In the genomic region with DNA sequence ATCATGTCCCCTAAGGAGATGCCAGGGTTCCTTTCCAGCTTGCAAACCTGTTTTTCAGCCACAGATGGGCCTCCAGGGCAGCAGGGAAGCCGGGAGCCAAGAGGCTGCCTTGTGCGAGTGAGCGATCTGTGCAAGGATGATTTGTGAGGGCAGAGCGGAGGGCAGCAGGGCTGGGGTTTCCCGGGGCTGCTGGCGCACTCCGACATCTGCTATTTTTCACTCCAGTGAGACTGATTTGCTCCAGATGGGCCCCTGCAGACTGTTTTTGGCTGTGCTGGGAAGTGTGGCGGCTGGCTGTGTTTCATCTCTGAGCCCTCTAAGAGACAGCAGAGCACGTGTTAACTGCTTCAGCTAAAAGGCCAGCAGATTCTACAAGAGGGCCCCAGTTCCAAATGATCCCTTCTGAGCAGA, we compare ENCODE assay signal across 11 cellular contexts.
DNase-seq lines count a peak whose midpoint lies in the region; ATAC-seq and TF ChIP-seq lines count a peak whose summit lies in the region.
"Had no signal": no experiment of that assay in that cellular context is flagged by ENCODE, and none has a peak within 500 bp of the region (broad histone marks: within the 10 kb centered on the region; RNA-seq: fewer than 3 reads in every experiment).

No MANE protein-coding gene starts in this region.

- WGBS in lung, 2 donors, result 30 to 36% methylated on average over 9 of the region's 9 CpGs
- 47 to 56% methylated on average over 6 to 9 of the region's 9 CpGs for WGBS in testis, 2 donors

- intact Hi-C loops in testis (cut with DNase I; ENCODE audit: low total_unique reads), result no loop called here

- no peak for ATAC-seq in lung (ENCODE audit: insufficient read depth, low FRiP score)
- ATAC-seq in activated CD8-positive, alpha-beta T cell treated with anti-CD3 and anti-CD28 coated beads, Interleukin-2, amount 10 ng/mL, durations not matched to agents 7 days and 5 days, result no peak

- no peak overlapping the region for H3K4me3 Mint-ChIP-seq in activated CD8-positive, alpha-beta T cell treated with anti-CD3 and anti-CD28 coated beads, Interleukin-2, amount 10 ng/mL, durations not matched to agents 7 days and 5 days

- no peak for TF ChIP-seq POLR2A in testis (IDR thresholded peaks at IDR 0.05)

- H3K27me3 ChIP-seq in lung (ENCODE audit: control insufficient read depth, insufficient read depth) (no peaks in the 10 kb centered on the region), testis (no peaks in the 10 kb centered on the region)
- H3K27me3 ChIP-seq: SJSA1 had no signal

- no peak overlapping the region for H3K27ac ChIP-seq in lung (ENCODE audit: low read depth in 1 of 2, low read length in 1 of 2)
- no peak overlapping the region for H3K27ac ChIP-seq in testis
- H3K27ac ChIP-seq: heart right ventricle, SJSA1 had no signal

- no peak overlapping the region for H3K27ac Mint-ChIP-seq in activated CD8-positive, alpha-beta T cell treated with anti-CD3 and anti-CD28 coated beads, Interleukin-2, amount 10 ng/mL, durations not matched to agents 7 days and 5 days

- H3K36me3 Mint-ChIP-seq in activated CD8-positive, alpha-beta T cell treated with anti-CD3 and anti-CD28 coated beads, Interleukin-2, amount 10 ng/mL, durations not matched to agents 7 days and 5 days (ENCODE audit: low read depth), result no peaks in the 10 kb centered on the region

- H3K36me3 ChIP-seq in lung (ENCODE audit: control insufficient read depth in 2 of 2, insufficient read depth in 2 of 2, low read length in 2 of 2) (no peaks in the 10 kb centered on the region), testis (ENCODE audit: low read depth, missing control alignments) (no peaks in the 10 kb centered on the region)
- H3K36me3 ChIP-seq: heart right ventricle, SJSA1 had no signal

- peaks cover 0 to 11% of the 10 kb centered on the region in 2 donors for H3K9me3 ChIP-seq in lung (ENCODE audit: control insufficient read depth in 2 of 2, insufficient read depth in 1 of 2, low read length in 1 of 2)
- H3K9me3 ChIP-seq in testis, result no peaks in the 10 kb centered on the region
- H3K9me3 ChIP-seq: SJSA1 had no signal

- no peaks in the 10 kb centered on the region for H3K9me3 Mint-ChIP-seq in activated CD8-positive, alpha-beta T cell treated with anti-CD3 and anti-CD28 coated beads, Interleukin-2, amount 10 ng/mL, durations not matched to agents 7 days and 5 days (ENCODE audit: insufficient read depth)

- TF ChIP-seq CTCF in astrocyte of the cerebellum (IDR thresholded peaks at IDR 0.05; ENCODE audit: low read depth, low read length, missing control alignments), result no peak
- no peak for TF ChIP-seq CTCF in lung (IDR thresholded peaks at IDR 0.05; ENCODE audit: control extremely low read depth, extremely low read depth)
- no peak for TF ChIP-seq CTCF in testis (IDR thresholded peaks at IDR 0.05)

- H3K4me1 Mint-ChIP-seq in activated CD8-positive, alpha-beta T cell treated with anti-CD3 and anti-CD28 coated beads, Interleukin-2, amount 10 ng/mL, durations not matched to agents 7 days and 5 days (ENCODE audit: low read depth), result no peaks in the 10 kb centered on the region

- no peak overlapping the region for H3K4me3 ChIP-seq in astrocyte of the cerebellum (ENCODE audit: low read depth, low read length)
- no peak overlapping the region for H3K4me3 ChIP-seq in lung
- H3K4me3 ChIP-seq in testis, result no peak overlapping the region
- H3K4me3 ChIP-seq: heart right ventricle, SJSA1 had no signal

- POLR2A ChIA-PET in activated CD8-positive, alpha-beta T cell treated with anti-CD3 and anti-CD28 coated beads, Interleukin-2, amount 10 ng/mL, durations not matched to agents 7 days and 5 days (lab: Charles Lee), result no interaction called here

- CTCF ChIA-PET in activated CD8-positive, alpha-beta T cell treated with anti-CD3 and anti-CD28 coated beads, Interleukin-2, amount 10 ng/mL, durations not matched to agents 7 days and 5 days (lab: Charles Lee), result no interaction called here

- DNase-seq in NCI-H2171 treated with DMSO at 0.1 percent for 48 hours (lab: John Stamatoyannopoulos, UW) (peak; percentile 100), astrocyte of the cerebellum (ENCODE audit: low read depth) (peak; percentile 8), lung (ENCODE audit: low spot score) (peak; percentile 35), testis (peak; percentile 38), NK-92 (lab: John Stamatoyannopoulos, UW; ENCODE audit: unreplicated experiment) (no peak)
- DNase-seq in activated CD8-positive, alpha-beta T cell treated with anti-CD3 and anti-CD28 coated beads, Interleukin-2, amount 10 ng/mL, durations not matched to agents 7 days and 5 days, result no peak
- no peak for DNase-seq in stimulated activated CD4-positive, alpha-beta T cell treated with anti-CD3 and anti-CD28 coated beads, Interleukin-2, amount 100 ng/mL, for 24 hours
- DNase-seq: activated T-cell treated with anti-CD3 and anti-CD28 coated beads for 4 hours, heart right ventricle, NCI-H526 had no signal

- H3K27me3 Mint-ChIP-seq in activated CD8-positive, alpha-beta T cell treated with anti-CD3 and anti-CD28 coated beads, Interleukin-2, amount 10 ng/mL, durations not matched to agents 7 days and 5 days (ENCODE audit: low read depth), result no peaks in the 10 kb centered on the region

- in situ Hi-C loops in astrocyte of the cerebellum (cut with HindIII; ENCODE audit: low sequenced_read_pairs), result no loop called here

- H3K4me1 ChIP-seq in lung (ENCODE audit: control insufficient read depth in 2 of 2, insufficient read depth in 2 of 2, low read length in 2 of 2), result no peaks in the 10 kb centered on the region
- H3K4me1 ChIP-seq in testis, result no peaks in the 10 kb centered on the region
- H3K4me1 ChIP-seq: SJSA1 had no signal

Comparison
In these comparisons a context has a peak if more than half of its experiments do, and no peak if none do; other contexts are left out.
1. DNase-seq: peak in NCI-H2171 treated with DMSO at 0.1 percent for 48 hours (single experiment), astrocyte of the cerebellum (single experiment), lung (single experiment) and testis (single experiment); none in activated CD8-positive, alpha-beta T cell treated with anti-CD3 and anti-CD28 coated beads, Interleukin-2, amount 10 ng/mL, durations not matched to agents 7 days and 5 days (single experiment), stimulated activated CD4-positive, alpha-beta T cell treated with anti-CD3 and anti-CD28 coated beads, Interleukin-2, amount 100 ng/mL, for 24 hours (0 of 2) and NK-92 (single experiment).